ENCODE assay signal across 21 cellular contexts in genomic region chr5:179141867-179142266, GRCh38.
A peak's percentile ranks its signal among the peaks of the same experiment; 100 is the strongest.
DNase-seq lines count a peak whose midpoint lies in the region; ATAC-seq and TF ChIP-seq lines count a peak whose summit lies in the region.
"Had no signal": no experiment of that assay in that cellular context is flagged by ENCODE, and none has a peak within 500 bp of the region (broad histone marks: within the 10 kb centered on the region; RNA-seq: fewer than 3 reads in every experiment).

No MANE protein-coding gene starts in this region.

- CTCF ChIA-PET in activated CD4-positive, alpha-beta memory T cell treated with anti-CD3 and anti-CD28 coated beads for 36 hours (lab: Charles Lee) = interaction anchor here (1.8 to 1.9 kb wide), 2 partner anchors 25 to 82 kb away, joined by 5 read pairs; partner anchors contain the start of gene ZNF354C
- CTCF ChIA-PET in activated CD4-positive, alpha-beta memory T cell treated with anti-CD3 and anti-CD28 coated beads, Interleukin-2, amount 10 ng/mL, durations not matched to agents 7 days and 5 days (lab: Charles Lee) = interaction anchor here (1.7 kb wide), 1 partner anchor 26 kb away, joined by 3 read pairs; no protein-coding TSS in a partner anchor

- peak overlapping the region; percentile 57 for H3K27ac Mint-ChIP-seq in activated CD4-positive, alpha-beta memory T cell treated with anti-CD3 and anti-CD28 coated beads for 36 hours
- H3K27ac Mint-ChIP-seq in activated CD4-positive, alpha-beta memory T cell treated with anti-CD3 and anti-CD28 coated beads, Interleukin-2, amount 10 ng/mL, durations not matched to agents 7 days and 5 days = no peak overlapping the region
- no peak overlapping the region for H3K27ac Mint-ChIP-seq in chondrocyte (ENCODE audit: unreplicated experiment)
- H3K27ac Mint-ChIP-seq: CD8-positive, alpha-beta memory T cell; IgD-negative memory B cell had no signal

- ATAC-seq in GM18873 (IDR thresholded peaks at IDR 0.05; ENCODE audit: low FRiP score, unreplicated experiment) = no peak
- ATAC-seq in GM18858 (IDR thresholded peaks at IDR 0.05; ENCODE audit: unreplicated experiment) = no peak

- POLR2A ChIA-PET in activated CD4-positive, alpha-beta memory T cell treated with anti-CD3 and anti-CD28 coated beads for 36 hours (lab: Charles Lee) = interaction anchor here (1.5 kb wide), 1 partner anchor 82 kb away, joined by 4 read pairs; the partner anchor contains the start of gene ZNF354C
- POLR2A ChIA-PET in activated CD4-positive, alpha-beta memory T cell treated with anti-CD3 and anti-CD28 coated beads, Interleukin-2, amount 10 ng/mL, durations not matched to agents 7 days and 5 days (lab: Charles Lee) = no interaction called here

- peaks cover 26% of the 10 kb centered on the region for H3K4me1 Mint-ChIP-seq in activated CD4-positive, alpha-beta memory T cell treated with anti-CD3 and anti-CD28 coated beads for 36 hours (ENCODE audit: low read depth)
- H3K4me1 Mint-ChIP-seq in activated CD4-positive, alpha-beta memory T cell treated with anti-CD3 and anti-CD28 coated beads, Interleukin-2, amount 10 ng/mL, durations not matched to agents 7 days and 5 days = peaks cover 23% of the 10 kb centered on the region
- H3K4me1 Mint-ChIP-seq in chondrocyte (ENCODE audit: low read depth) = peaks cover 8% of the 10 kb centered on the region

- no peaks in the 10 kb centered on the region for H3K36me3 Mint-ChIP-seq in activated CD4-positive, alpha-beta memory T cell treated with anti-CD3 and anti-CD28 coated beads for 36 hours
- H3K36me3 Mint-ChIP-seq in activated CD4-positive, alpha-beta memory T cell treated with anti-CD3 and anti-CD28 coated beads, Interleukin-2, amount 10 ng/mL, durations not matched to agents 7 days and 5 days (ENCODE audit: low read depth) = peaks cover 2% of the 10 kb centered on the region
- H3K36me3 Mint-ChIP-seq in chondrocyte (ENCODE audit: low read depth) = no peaks in the 10 kb centered on the region
- H3K36me3 Mint-ChIP-seq: CD8-positive, alpha-beta memory T cell; IgD-negative memory B cell had no signal

- H3K9me3 Mint-ChIP-seq in activated CD4-positive, alpha-beta memory T cell treated with anti-CD3 and anti-CD28 coated beads for 36 hours = no peaks in the 10 kb centered on the region
- peaks cover 14% of the 10 kb centered on the region for H3K9me3 Mint-ChIP-seq in activated CD4-positive, alpha-beta memory T cell treated with anti-CD3 and anti-CD28 coated beads, Interleukin-2, amount 10 ng/mL, durations not matched to agents 7 days and 5 days
- no peaks in the 10 kb centered on the region for H3K9me3 Mint-ChIP-seq in chondrocyte (ENCODE audit: low read depth)
- H3K9me3 Mint-ChIP-seq: IgD-negative memory B cell had no signal

- H3K4me3 ChIP-seq in left ventricle myocardium inferior = no peak overlapping the region
- no peak overlapping the region for H3K4me3 ChIP-seq in right atrium auricular region
- H3K4me3 ChIP-seq: GM23248, Peyer's patch had no signal

- H3K4me1 ChIP-seq in left ventricle myocardium inferior (no peaks in the 10 kb centered on the region), right atrium auricular region (no peaks in the 10 kb centered on the region)
- H3K4me1 ChIP-seq: BE2C, Peyer's patch had no signal

- H3K27me3 ChIP-seq in left ventricle myocardium inferior (ENCODE audit: low read depth) (peaks cover 22% of the 10 kb centered on the region), right atrium auricular region (no peaks in the 10 kb centered on the region)
- H3K27me3 ChIP-seq: BE2C, Peyer's patch had no signal

- no peak overlapping the region for H3K4me3 Mint-ChIP-seq in activated CD4-positive, alpha-beta memory T cell treated with anti-CD3 and anti-CD28 coated beads for 36 hours
- no peak overlapping the region for H3K4me3 Mint-ChIP-seq in activated CD4-positive, alpha-beta memory T cell treated with anti-CD3 and anti-CD28 coated beads, Interleukin-2, amount 10 ng/mL, durations not matched to agents 7 days and 5 days
- H3K4me3 Mint-ChIP-seq in chondrocyte (ENCODE audit: unreplicated experiment) = no peak overlapping the region
- H3K4me3 Mint-ChIP-seq: CD8-positive, alpha-beta memory T cell; IgD-negative memory B cell had no signal

- H3K9me3 ChIP-seq in left ventricle myocardium inferior (replicated peaks) = no peaks in the 10 kb centered on the region
- no peaks in the 10 kb centered on the region for H3K9me3 ChIP-seq in right atrium auricular region
- H3K9me3 ChIP-seq: BE2C, Peyer's patch had no signal

- no peaks in the 10 kb centered on the region for H3K27me3 Mint-ChIP-seq in activated CD4-positive, alpha-beta memory T cell treated with anti-CD3 and anti-CD28 coated beads for 36 hours
- no peaks in the 10 kb centered on the region for H3K27me3 Mint-ChIP-seq in activated CD4-positive, alpha-beta memory T cell treated with anti-CD3 and anti-CD28 coated beads, Interleukin-2, amount 10 ng/mL, durations not matched to agents 7 days and 5 days
- no peaks in the 10 kb centered on the region for H3K27me3 Mint-ChIP-seq in chondrocyte (ENCODE audit: low read depth)
- H3K27me3 Mint-ChIP-seq: IgD-negative memory B cell had no signal

- intact Hi-C loops in activated CD4-positive, alpha-beta memory T cell treated with anti-CD3 and anti-CD28 coated beads for 36 hours (cut with micrococcal nuclease) = loop anchor here (1.0 to 10.0 kb wide), 5 partner anchors 25 to 483 kb away; partner anchors contain the start of genes HNRNPH1, ZNF354A, ZNF354C and ZNF879
- intact Hi-C loops in left ventricle myocardium inferior (cut with micrococcal nuclease) = no loop called here

- TF ChIP-seq CTCF in left ventricle myocardium inferior (IDR thresholded peaks at IDR 0.05; ENCODE audit: borderline replicate concordance) (no peak), right atrium auricular region (IDR thresholded peaks at IDR 0.05) (no peak), chondrocyte (IDR thresholded peaks at IDR 0.05) (no peak)

- no peak for DNase-seq in activated CD4-positive, alpha-beta memory T cell treated with anti-CD3 and anti-CD28 coated beads for 36 hours
- DNase-seq in activated CD4-positive, alpha-beta memory T cell treated with anti-CD3 and anti-CD28 coated beads, Interleukin-2, amount 10 ng/mL, durations not matched to agents 7 days and 5 days = no peak
- DNase-seq in left ventricle myocardium inferior (peak; percentile 1), right atrium auricular region (ENCODE audit: low spot score) (no peak), chondrocyte (ENCODE audit: low spot score) (peak; percentile 25), SIG-M5 treated with dmso at 0.1 percent for 504 hours (lab: John Stamatoyannopoulos, UW; ENCODE audit: unreplicated experiment) (no peak)
- DNase-seq: 8988T; BE2C; CD8-positive, alpha-beta memory T cell; DMS79; GM23248; HCEC 1CT; NCI-H1105 treated with DMSO at 0.1 percent for 48 hours; NCI-H187; NCI-H226; NCI-H524 treated with DMSO at 0.1 percent for 48 hours; Peyer's patch; SHP77 treated with DMSO at 0.1 percent for 48 hours had no signal

- H3K36me3 ChIP-seq in left ventricle myocardium inferior (no peaks in the 10 kb centered on the region), right atrium auricular region (no peaks in the 10 kb centered on the region)
- H3K36me3 ChIP-seq: BE2C, Peyer's patch had no signal

- no peak overlapping the region for H3K27ac ChIP-seq in left ventricle myocardium inferior (replicated peaks)
- no peak overlapping the region for H3K27ac ChIP-seq in right atrium auricular region
- H3K27ac ChIP-seq: Peyer's patch had no signal

Comparison
In these comparisons a context has a peak if more than half of its experiments do, and no peak if none do; other contexts are left out.
1. DNase-seq: peak in left ventricle myocardium inferior (single experiment) and chondrocyte (single experiment); none in activated CD4-positive, alpha-beta memory T cell treated with anti-CD3 and anti-CD28 coated beads for 36 hours (single experiment), activated CD4-positive, alpha-beta memory T cell treated with anti-CD3 and anti-CD28 coated beads, Interleukin-2, amount 10 ng/mL, durations not matched to agents 7 days and 5 days (single experiment), right atrium auricular region (single experiment) and SIG-M5 treated with dmso at 0.1 percent for 504 hours (single experiment).